In the genomic region with DNA sequence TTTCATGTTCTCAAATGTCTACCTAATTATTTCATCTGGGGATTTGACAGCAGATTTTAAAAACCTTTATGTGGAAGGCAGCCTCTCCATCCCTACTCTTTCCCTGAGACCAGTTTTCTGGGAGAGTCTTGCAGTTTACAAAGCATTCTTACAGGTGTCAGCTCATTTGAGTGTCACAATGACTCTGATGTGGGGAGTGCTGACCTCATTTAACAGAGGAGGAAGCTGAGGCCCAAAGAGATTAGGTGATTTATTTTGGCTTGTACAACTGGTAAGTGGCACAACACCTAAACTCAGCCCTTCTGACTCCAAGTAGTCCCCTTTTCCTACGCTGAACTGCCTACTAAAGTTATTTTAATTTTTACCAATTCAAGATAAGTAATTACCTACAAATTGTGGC, we compare ENCODE assay signal across 25 cellular contexts. TPM values are rescaled to one million over a fixed set of nuclear protein-coding genes. Genes with fewer than 3 reads are reported as not detected.
"Had no signal": no experiment of that assay in that cellular context is flagged by ENCODE, and none has a peak within 500 bp of the region (broad histone marks: within the 10 kb centered on the region; RNA-seq: fewer than 3 reads in every experiment).

No MANE protein-coding gene starts in this region.

- H3K4me3 ChIP-seq: cardiac muscle cell had no signal

- H3K36me3 ChIP-seq: brain microvascular endothelial cell, cardiac muscle cell had no signal

- FAIRE-seq: astrocyte had no signal

- H3K27ac ChIP-seq: brain microvascular endothelial cell, cardiac muscle cell had no signal

- ATAC-seq: activated CD8-positive, alpha-beta memory T cell treated with anti-CD3 and anti-CD28 coated beads, Interleukin-2, amount 10 ng/mL, durations not matched to agents 7 days and 5 days; T-helper 17 cell had no signal

- H3K27me3 ChIP-seq: brain microvascular endothelial cell, cardiac muscle cell had no signal

- DNase-seq: activated CD4-positive, alpha-beta T cell treated with anti-CD3 and anti-CD28 coated beads, Interleukin-2, amount 50 U/mL, for 48 hours; activated CD4-positive, CD25-positive, alpha-beta regulatory T cell treated with anti-CD3 and anti-CD28 coated beads, Interleukin-2, amount 50 U/mL, for 72 hours; activated CD8-positive, alpha-beta memory T cell treated with anti-CD3 and anti-CD28 coated beads, Interleukin-2, amount 10 ng/mL, durations not matched to agents 7 days and 5 days; activated gamma-delta T cell; activated naive CD4-positive, alpha-beta T cell treated with anti-CD3 and anti-CD28 coated beads for 36 hours; activated T-cell treated with anti-CD3 and anti-CD28 coated beads, Interleukin-2, amount 50 U/mL, for 4 hours; amygdala; brain microvascular endothelial cell; Karpas-422; NCI-H1048; NCI-H1417; NCI-H1930; NCI-H2107; NCI-H2171 treated with DMSO at 0.1 percent for 48 hours; NCI-H226; NCI-H526 treated with DMSO at 0.1 percent for 48 hours; NCI-H82; SIG-M5; T-helper 17 cell; T-helper 9 cell had no signal

RNA-seq across cellular contexts. Expression of a gene that starts 33.3 kb away (rescaled TPM):
- total RNA-seq: activated CD8-positive, alpha-beta memory T cell treated with anti-CD3 and anti-CD28 coated beads, Interleukin-2, amount 10 ng/mL, durations not matched to agents 7 days and 5 days; activated naive CD4-positive, alpha-beta T cell treated with anti-CD3 and anti-CD28 coated beads for 36 hours; OCI-LY7; RPMI7951; T-helper 17 cell had no signal

RNA-seq across cellular contexts. Expression of a gene that starts 33.8 kb away (rescaled TPM):
- total RNA-seq: activated CD8-positive, alpha-beta memory T cell treated with anti-CD3 and anti-CD28 coated beads, Interleukin-2, amount 10 ng/mL, durations not matched to agents 7 days and 5 days; activated naive CD4-positive, alpha-beta T cell treated with anti-CD3 and anti-CD28 coated beads for 36 hours; activated T-cell treated with anti-CD3 and anti-CD28 coated beads, Interleukin-2, amount 50 U/mL, for 4 hours; astrocyte; cardiac muscle cell; NCI-H460; OCI-LY7; RPMI7951; T-helper 17 cell had no signal
- polyA plus RNA-seq: cardiac muscle cell had no signal

RNA-seq across cellular contexts. Expression of a gene that starts 33.9 kb away (rescaled TPM):
- total RNA-seq: activated CD8-positive, alpha-beta memory T cell treated with anti-CD3 and anti-CD28 coated beads, Interleukin-2, amount 10 ng/mL, durations not matched to agents 7 days and 5 days; activated naive CD4-positive, alpha-beta T cell treated with anti-CD3 and anti-CD28 coated beads for 36 hours; activated T-cell treated with anti-CD3 and anti-CD28 coated beads, Interleukin-2, amount 50 U/mL, for 4 hours; astrocyte; cardiac muscle cell; NCI-H460; OCI-LY7; RPMI7951; T-helper 17 cell had no signal
